Comparison of ENCODE assay signal across 8 cellular contexts in genomic region chr2:57760448-57760847, GRCh38.
DNase-seq lines count a peak whose midpoint lies in the region; ATAC-seq lines count a peak whose summit lies in the region.

No MANE protein-coding gene starts in this region.

- no peaks in the 10 kb centered on the region for H3K27me3 Mint-ChIP-seq in stimulated activated memory B cell treated with anti-CD40 and anti-IgM and Interleukin-4, amounts not matched to agents 10 μg/mL and 1 μg/mL and 100 μg/mL, for 72 hours
- peaks cover 3% of the 10 kb centered on the region for H3K27me3 Mint-ChIP-seq in activated CD4-positive, alpha-beta T cell treated with anti-CD3 and anti-CD28 coated beads for 36 hours
- no peaks in the 10 kb centered on the region for H3K27me3 Mint-ChIP-seq in activated T-helper 2 cell treated with anti-CD3 and anti-CD28 coated beads, Interferon-gamma antibody, Interleukin-2, Interleukin-4, amounts not matched to agents 10 μg/mL and 5 μg/mL and 100 μg/mL, durations not matched to agents 14 hours and 24 hours and 36 hours (ENCODE audit: low read depth)

- peak overlapping the region; percentile 42 for H3K27ac Mint-ChIP-seq in stimulated activated memory B cell treated with anti-CD40 and anti-IgM and Interleukin-4, amounts not matched to agents 10 μg/mL and 1 μg/mL and 100 μg/mL, for 72 hours
- H3K27ac Mint-ChIP-seq in activated CD4-positive, alpha-beta T cell treated with anti-CD3 and anti-CD28 coated beads for 36 hours: no peak overlapping the region
- no peak overlapping the region for H3K27ac Mint-ChIP-seq in activated T-helper 2 cell treated with anti-CD3 and anti-CD28 coated beads, Interferon-gamma antibody, Interleukin-2, Interleukin-4, amounts not matched to agents 10 μg/mL and 5 μg/mL and 100 μg/mL, durations not matched to agents 14 hours and 24 hours and 36 hours

- ATAC-seq in GM19452 (IDR thresholded peaks at IDR 0.05; ENCODE audit: unreplicated experiment) (peak; percentile 62), HG03457 (IDR thresholded peaks at IDR 0.05; ENCODE audit: unreplicated experiment) (peak; percentile 58)
- no peak for ATAC-seq in stimulated activated memory B cell treated with anti-CD40 and anti-IgM and Interleukin-4, amounts not matched to agents 10 μg/mL and 1 μg/mL and 100 μg/mL, for 72 hours
- ATAC-seq in activated CD4-positive, alpha-beta T cell treated with anti-CD3 and anti-CD28 coated beads for 36 hours: no peak

- intact Hi-C loops in activated CD4-positive, alpha-beta T cell treated with anti-CD3 and anti-CD28 coated beads for 36 hours (cut with DNase I, micrococcal nuclease): loop anchor here in 1 of 2 experiments (5.0 kb wide), 1 partner anchor 1737 kb away; no protein-coding TSS in a partner anchor
- intact Hi-C loops in activated T-helper 2 cell treated with anti-CD3 and anti-CD28 coated beads, Interferon-gamma antibody, Interleukin-2, Interleukin-4, amounts not matched to agents 10 μg/mL and 5 μg/mL and 100 μg/mL, durations not matched to agents 14 hours and 24 hours and 36 hours (cut with micrococcal nuclease): loop anchor here (2.0 kb wide), 1 partner anchor 688 kb away; no protein-coding TSS in a partner anchor

- peak overlapping the region; percentile 88 for H3K4me2 ChIP-seq in BLaER1

- DNase-seq in astrocyte of the hippocampus (ENCODE audit: low read depth, low spot score): peak; percentile 11
- DNase-seq in T1000 (lab: John Stamatoyannopoulos, UW): no peak
- no peak for DNase-seq in activated CD4-positive, alpha-beta T cell treated with anti-CD3 and anti-CD28 coated beads for 36 hours
- no peak for DNase-seq in activated T-helper 2 cell treated with anti-CD3 and anti-CD28 coated beads, Interferon-gamma antibody, Interleukin-2, Interleukin-4, amounts not matched to agents 10 μg/mL and 5 μg/mL and 100 μg/mL, durations not matched to agents 14 hours and 24 hours and 36 hours (ENCODE audit: low spot score)

- H3K9me3 Mint-ChIP-seq in stimulated activated memory B cell treated with anti-CD40 and anti-IgM and Interleukin-4, amounts not matched to agents 10 μg/mL and 1 μg/mL and 100 μg/mL, for 72 hours: no peaks in the 10 kb centered on the region
- H3K9me3 Mint-ChIP-seq in activated CD4-positive, alpha-beta T cell treated with anti-CD3 and anti-CD28 coated beads for 36 hours (ENCODE audit: low read depth): no peaks in the 10 kb centered on the region
- H3K9me3 Mint-ChIP-seq in activated T-helper 2 cell treated with anti-CD3 and anti-CD28 coated beads, Interferon-gamma antibody, Interleukin-2, Interleukin-4, amounts not matched to agents 10 μg/mL and 5 μg/mL and 100 μg/mL, durations not matched to agents 14 hours and 24 hours and 36 hours: no peaks in the 10 kb centered on the region

- CTCF ChIA-PET in activated CD4-positive, alpha-beta T cell treated with anti-CD3 and anti-CD28 coated beads for 36 hours (lab: Charles Lee): interaction anchor here (0.6 to 1.6 kb wide), 9 partner anchors 14 to 687 kb away, joined by 3 to 4 read pairs (median 3); no protein-coding TSS in a partner anchor

- no peaks in the 10 kb centered on the region for H3K36me3 ChIP-seq in BLaER1

- H3K27ac ChIP-seq in BLaER1: 0 out of 2 replicates have a peak overlapping the region, but pooled peaks have one; percentile 45

- no peaks in the 10 kb centered on the region for H4K20me1 ChIP-seq in BLaER1

- H3K36me3 Mint-ChIP-seq in stimulated activated memory B cell treated with anti-CD40 and anti-IgM and Interleukin-4, amounts not matched to agents 10 μg/mL and 1 μg/mL and 100 μg/mL, for 72 hours: no peaks in the 10 kb centered on the region
- H3K36me3 Mint-ChIP-seq in activated CD4-positive, alpha-beta T cell treated with anti-CD3 and anti-CD28 coated beads for 36 hours (ENCODE audit: low read depth): no peaks in the 10 kb centered on the region
- no peaks in the 10 kb centered on the region for H3K36me3 Mint-ChIP-seq in activated T-helper 2 cell treated with anti-CD3 and anti-CD28 coated beads, Interferon-gamma antibody, Interleukin-2, Interleukin-4, amounts not matched to agents 10 μg/mL and 5 μg/mL and 100 μg/mL, durations not matched to agents 14 hours and 24 hours and 36 hours (ENCODE audit: low read depth)

- H3K4me3 Mint-ChIP-seq in stimulated activated memory B cell treated with anti-CD40 and anti-IgM and Interleukin-4, amounts not matched to agents 10 μg/mL and 1 μg/mL and 100 μg/mL, for 72 hours: peak overlapping the region; percentile 72
- H3K4me3 Mint-ChIP-seq in activated CD4-positive, alpha-beta T cell treated with anti-CD3 and anti-CD28 coated beads for 36 hours: no peak overlapping the region
- H3K4me3 Mint-ChIP-seq in activated T-helper 2 cell treated with anti-CD3 and anti-CD28 coated beads, Interferon-gamma antibody, Interleukin-2, Interleukin-4, amounts not matched to agents 10 μg/mL and 5 μg/mL and 100 μg/mL, durations not matched to agents 14 hours and 24 hours and 36 hours (ENCODE audit: low read depth): no peak overlapping the region

- peak overlapping the region; percentile 70; the same call in 1 of the 2 replicates for H3K9ac ChIP-seq in BLaER1

- POLR2A ChIA-PET in activated CD4-positive, alpha-beta T cell treated with anti-CD3 and anti-CD28 coated beads for 36 hours (lab: Charles Lee): no interaction called here

- H3K4me1 Mint-ChIP-seq in stimulated activated memory B cell treated with anti-CD40 and anti-IgM and Interleukin-4, amounts not matched to agents 10 μg/mL and 1 μg/mL and 100 μg/mL, for 72 hours: peaks cover 31% of the 10 kb centered on the region
- no peaks in the 10 kb centered on the region for H3K4me1 Mint-ChIP-seq in activated CD4-positive, alpha-beta T cell treated with anti-CD3 and anti-CD28 coated beads for 36 hours
- H3K4me1 Mint-ChIP-seq in activated T-helper 2 cell treated with anti-CD3 and anti-CD28 coated beads, Interferon-gamma antibody, Interleukin-2, Interleukin-4, amounts not matched to agents 10 μg/mL and 5 μg/mL and 100 μg/mL, durations not matched to agents 14 hours and 24 hours and 36 hours (ENCODE audit: low read depth): no peaks in the 10 kb centered on the region

- H3K4me3 ChIP-seq in BLaER1: peak overlapping the region; percentile 63

- peaks cover 30% of the 10 kb centered on the region for H3K4me1 ChIP-seq in BLaER1

- no peaks in the 10 kb centered on the region for H3K27me3 ChIP-seq in BLaER1

- no peaks in the 10 kb centered on the region for H3K9me3 ChIP-seq in BLaER1

Comparison
In these comparisons a context has a peak if more than half of its experiments do, and no peak if none do; other contexts are left out.
1. ATAC-seq: peak in GM19452 (single experiment) and HG03457 (single experiment); none in stimulated activated memory B cell treated with anti-CD40 and anti-IgM and Interleukin-4, amounts not matched to agents 10 μg/mL and 1 μg/mL and 100 μg/mL, for 72 hours (single experiment) and activated CD4-positive, alpha-beta T cell treated with anti-CD3 and anti-CD28 coated beads for 36 hours (single experiment).